ENCODE assay signal across 8 cellular contexts in the genomic region with DNA sequence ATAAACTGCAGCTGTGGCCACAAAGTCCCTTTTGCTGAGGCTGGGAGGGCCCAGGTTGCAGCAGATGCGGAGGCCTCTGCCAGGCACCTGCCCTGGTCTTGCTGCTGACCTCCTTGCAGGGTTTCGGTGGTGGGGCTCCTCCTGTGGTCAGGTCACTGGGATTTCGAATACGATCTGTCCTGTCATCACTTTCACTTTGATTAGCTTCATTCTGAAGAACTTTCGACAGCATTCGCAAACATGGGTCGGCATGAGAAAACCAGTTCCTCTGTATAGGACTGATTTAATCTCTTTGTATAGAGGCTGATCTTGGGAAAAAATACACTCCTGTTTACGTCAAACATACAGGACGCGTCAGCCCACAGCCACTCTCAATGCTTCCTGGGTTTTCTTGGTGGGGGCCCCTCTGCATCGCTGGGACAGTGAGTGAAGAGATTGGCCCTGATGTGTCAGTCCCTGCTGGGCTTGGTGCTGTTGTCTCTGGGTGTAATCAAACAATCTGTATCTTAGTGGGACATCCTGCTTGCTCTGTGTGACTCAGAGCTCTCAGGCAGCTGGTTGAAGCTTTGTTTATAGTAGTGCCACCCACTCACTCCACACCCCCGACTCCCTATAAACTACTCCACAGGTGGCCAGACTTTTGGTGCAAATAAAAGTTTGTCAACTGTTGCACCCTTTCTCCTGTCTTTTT.
DNase-seq lines count a peak whose midpoint lies in the region; ATAC-seq and TF ChIP-seq lines count a peak whose summit lies in the region.

No MANE protein-coding gene starts in this region.

- H3K9me3 ChIP-seq in DOHH2 (ENCODE audit: control insufficient read depth, insufficient read depth, low read length) (no peaks in the 10 kb centered on the region), HAP-1 (no peaks in the 10 kb centered on the region)

- no peak overlapping the region for H2AFZ ChIP-seq in KMS-11 (ENCODE audit: low read depth)

- ATAC-seq in GM21526 (IDR thresholded peaks at IDR 0.05; ENCODE audit: low FRiP score, unreplicated experiment) = peak; percentile 71

- H3K36me3 ChIP-seq in DOHH2 (ENCODE audit: control insufficient read depth, low read length) (no peaks in the 10 kb centered on the region), KMS-11 (ENCODE audit: insufficient read depth) (no peaks in the 10 kb centered on the region), HAP-1 (replicated peaks) (no peaks in the 10 kb centered on the region; the same call in 1 of the 2 replicates)

- peak; percentile 45 for DNase-seq in activated CD8-positive, alpha-beta memory T cell treated with anti-CD3 and anti-CD28 coated beads, Interleukin-2, amount 50 U/mL, for 24 hours (ENCODE audit: extremely low read depth)
- DNase-seq in iris pigment epithelial cell (ENCODE audit: low read depth) (peak; percentile 15), HAP-1 (ENCODE audit: low spot score in 2 of 2) (no peak), DMS79 (lab: John Stamatoyannopoulos, UW) (no peak)
- DNase-seq in stimulated activated CD8-positive, alpha-beta memory T cell treated with anti-CD3 and anti-CD28 coated beads, Interleukin-4, amount 100 ng/mL, for 1 hour (ENCODE audit: low read depth in 2 of 2, low spot score in 1 of 2) = peak; percentile 42 to 59

- no peaks in the 10 kb centered on the region for H3K27me3 ChIP-seq in DOHH2 (ENCODE audit: control insufficient read depth, low read length)
- peaks cover 41% of the 10 kb centered on the region; the same call in 1 of the 2 replicates for H3K27me3 ChIP-seq in KMS-11 (ENCODE audit: insufficient read depth, low read depth)
- H3K27me3 ChIP-seq in HAP-1 (ENCODE audit: low read depth) = no peaks in the 10 kb centered on the region

- in situ Hi-C loops in HAP-1 (cut with MboI; ENCODE audit: low sequenced_read_pairs) = no loop called here

- peak overlapping the region; percentile 61 for H3K4me3 ChIP-seq in DOHH2 (ENCODE audit: low read length)
- no peak overlapping the region for H3K4me3 ChIP-seq in KMS-11 (IDR thresholded peaks at IDR 0.05; ENCODE audit: insufficient read depth, low read depth, low read length)
- H3K4me3 ChIP-seq in HAP-1 = no peak overlapping the region

- H3K9ac ChIP-seq in KMS-11 = no peak overlapping the region; the same call in 1 of the 2 replicates

- H3K4me1 ChIP-seq in DOHH2 (ENCODE audit: control insufficient read depth, low read length) (peaks cover 66% of the 10 kb centered on the region), KMS-11 (ENCODE audit: low read depth, poor library complexity, severe bottlenecking) (peaks cover 27% of the 10 kb centered on the region), HAP-1 (peaks cover 5% of the 10 kb centered on the region; the same call in 1 of the 2 replicates)

- TF ChIP-seq CTCF in DOHH2 (IDR thresholded peaks at IDR 0.05; ENCODE audit: low read depth, low read length, poor library complexity, severe bottlenecking) = peak; percentile 11
- TF ChIP-seq CTCF in KMS-11 (conservative IDR thresholded peaks at IDR 0.05; ENCODE audit: low read depth, low read length) = no peak

- H3K4me2 ChIP-seq in DOHH2 (ENCODE audit: low read length) (peak overlapping the region; percentile 81), KMS-11 (peak overlapping the region; percentile 84)

- no peaks in the 10 kb centered on the region for H4K20me1 ChIP-seq in DOHH2 (ENCODE audit: control insufficient read depth, insufficient read depth, low read depth, low read length)
- H4K20me1 ChIP-seq in KMS-11 (ENCODE audit: insufficient read depth) = no peaks in the 10 kb centered on the region

- H3F3A ChIP-seq in DOHH2 (ENCODE audit: control insufficient read depth, insufficient read depth) = peaks cover 5% of the 10 kb centered on the region; the same call in 1 of the 2 replicates

- H3K79me2 ChIP-seq in DOHH2 (ENCODE audit: control insufficient read depth, low read length) (no peaks in the 10 kb centered on the region), KMS-11 (ENCODE audit: insufficient read depth, low read depth) (no peaks in the 10 kb centered on the region)

- H3K27ac ChIP-seq in DOHH2 (ENCODE audit: low read depth, low read length) = peak overlapping the region; percentile 82
- H3K27ac ChIP-seq in KMS-11 = no peak overlapping the region

- no peaks in the 10 kb centered on the region for H3K9me2 ChIP-seq in DOHH2 (replicated peaks; ENCODE audit: control insufficient read depth, low read length)

Comparison
In these comparisons a context has a peak if more than half of its experiments do, and no peak if none do; other contexts are left out.
1. DNase-seq: peak in activated CD8-positive, alpha-beta memory T cell treated with anti-CD3 and anti-CD28 coated beads, Interleukin-2, amount 50 U/mL, for 24 hours (single experiment), iris pigment epithelial cell (single experiment) and stimulated activated CD8-positive, alpha-beta memory T cell treated with anti-CD3 and anti-CD28 coated beads, Interleukin-4, amount 100 ng/mL, for 1 hour (2 of 2); none in HAP-1 (0 of 2) and DMS79 (single experiment).